17 cellular contexts compared by ENCODE assay signal in genomic region chr7:158804335-158804734, GRCh38. TPM values are rescaled to one million over a fixed set of nuclear protein-coding genes. Genes with fewer than 3 reads are reported as not detected.
DNase-seq lines count a peak whose midpoint lies in the region; TF ChIP-seq lines count a peak whose summit lies in the region.
"Had no signal": no experiment of that assay in that cellular context is flagged by ENCODE, and none has a peak within 500 bp of the region (broad histone marks: within the 10 kb centered on the region; RNA-seq: fewer than 3 reads in every experiment).

No MANE protein-coding gene starts in this region.

- H3K4me3 ChIP-seq in esophagus muscularis mucosa, result no peak overlapping the region
- H3K4me3 ChIP-seq: suprapubic skin had no signal

- peak overlapping the region; percentile 68 for H3K27ac Mint-ChIP-seq in activated naive CD4-positive, alpha-beta T cell treated with anti-CD3 and anti-CD28 coated beads, Interleukin-2, amount 50 U/mL, for 24 hours
- peak overlapping the region; percentile 81 for H3K27ac Mint-ChIP-seq in activated CD4-positive, alpha-beta memory T cell treated with anti-CD3 and anti-CD28 coated beads, Interleukin-2, amount 10 ng/mL, durations not matched to agents 7 days and 5 days
- peak overlapping the region; percentile 89 for H3K27ac Mint-ChIP-seq in type B pancreatic cell

- H3K27me3 Mint-ChIP-seq in activated naive CD4-positive, alpha-beta T cell treated with anti-CD3 and anti-CD28 coated beads, Interleukin-2, amount 50 U/mL, for 24 hours, result no peaks in the 10 kb centered on the region
- H3K27me3 Mint-ChIP-seq in activated CD4-positive, alpha-beta memory T cell treated with anti-CD3 and anti-CD28 coated beads, Interleukin-2, amount 10 ng/mL, durations not matched to agents 7 days and 5 days, result no peaks in the 10 kb centered on the region
- no peaks in the 10 kb centered on the region for H3K27me3 Mint-ChIP-seq in type B pancreatic cell

- WGBS in esophagus muscularis mucosa, result 89% methylated on average over 22 of the region's 22 CpGs

- intact Hi-C loops in esophagus muscularis mucosa (cut with DNase I), result no loop called here

- H3K4me1 Mint-ChIP-seq in activated naive CD4-positive, alpha-beta T cell treated with anti-CD3 and anti-CD28 coated beads, Interleukin-2, amount 50 U/mL, for 24 hours, result peaks cover 61% of the 10 kb centered on the region
- peaks cover 39% of the 10 kb centered on the region for H3K4me1 Mint-ChIP-seq in activated CD4-positive, alpha-beta memory T cell treated with anti-CD3 and anti-CD28 coated beads, Interleukin-2, amount 10 ng/mL, durations not matched to agents 7 days and 5 days
- H3K4me1 Mint-ChIP-seq in type B pancreatic cell (ENCODE audit: unreplicated experiment), result peaks cover 22% of the 10 kb centered on the region

- no peak for DNase-seq in activated naive CD4-positive, alpha-beta T cell treated with anti-CD3 and anti-CD28 coated beads, Interleukin-2, amount 50 U/mL, for 16 hours
- no peak for DNase-seq in activated CD4-positive, alpha-beta memory T cell treated with anti-CD3 and anti-CD28 coated beads, Interleukin-2, amount 10 ng/mL, durations not matched to agents 7 days and 5 days
- DNase-seq in esophagus muscularis mucosa (ENCODE audit: extremely low spot score), result no peak
- no peak for DNase-seq in type B pancreatic cell (ENCODE audit: extremely low spot score, unreplicated experiment)
- no peak for DNase-seq in 8988T
- no peak for DNase-seq in SIG-M5 treated with dmso at 0.1 percent for 504 hours (lab: John Stamatoyannopoulos, UW; ENCODE audit: unreplicated experiment)
- DNase-seq in amygdala (lab: John Stamatoyannopoulos, UW), result no peak
- DNase-seq: activated CD4-positive, CD25-positive, alpha-beta regulatory T cell treated with anti-CD3 and anti-CD28 coated beads, Interleukin-2, amount 50 U/mL, for 72 hours; amniotic stem cell; DND-41; midbrain; NCI-H187; NCI-H2227 treated with DMSO at 0.1 percent for 48 hours; NCI-H82; T1000 had no signal

- POLR2A ChIA-PET in activated CD4-positive, alpha-beta memory T cell treated with anti-CD3 and anti-CD28 coated beads, Interleukin-2, amount 10 ng/mL, durations not matched to agents 7 days and 5 days (lab: Charles Lee), result interaction anchor here (1.0 kb wide), 1 partner anchor 9 kb away, joined by 3 read pairs; no protein-coding TSS in a partner anchor

- no peaks in the 10 kb centered on the region for H3K27me3 ChIP-seq in esophagus muscularis mucosa
- H3K27me3 ChIP-seq: suprapubic skin had no signal

- H3K36me3 Mint-ChIP-seq in activated naive CD4-positive, alpha-beta T cell treated with anti-CD3 and anti-CD28 coated beads, Interleukin-2, amount 50 U/mL, for 24 hours, result peaks cover 18% of the 10 kb centered on the region
- peaks cover 65% of the 10 kb centered on the region for H3K36me3 Mint-ChIP-seq in activated CD4-positive, alpha-beta memory T cell treated with anti-CD3 and anti-CD28 coated beads, Interleukin-2, amount 10 ng/mL, durations not matched to agents 7 days and 5 days (ENCODE audit: low read depth)
- peaks cover 18% of the 10 kb centered on the region for H3K36me3 Mint-ChIP-seq in type B pancreatic cell

- H3K4me3 Mint-ChIP-seq in activated naive CD4-positive, alpha-beta T cell treated with anti-CD3 and anti-CD28 coated beads, Interleukin-2, amount 50 U/mL, for 24 hours, result no peak overlapping the region
- H3K4me3 Mint-ChIP-seq in activated CD4-positive, alpha-beta memory T cell treated with anti-CD3 and anti-CD28 coated beads, Interleukin-2, amount 10 ng/mL, durations not matched to agents 7 days and 5 days, result peak overlapping the region; percentile 4
- peak overlapping the region; percentile 46 for H3K4me3 Mint-ChIP-seq in type B pancreatic cell

- TF ChIP-seq CTCF in esophagus muscularis mucosa (IDR thresholded peaks at IDR 0.05), result no peak
- no peak for TF ChIP-seq CTCF in type B pancreatic cell (conservative IDR thresholded peaks at IDR 0.05)

- H3K27ac ChIP-seq in esophagus muscularis mucosa (replicated peaks in 1 of 4), result peak overlapping the region in 3 of 4 donors; percentile 15 to 80 (median 79)
- H3K27ac ChIP-seq: suprapubic skin had no signal

- TF ChIP-seq EP300 in esophagus muscularis mucosa (IDR thresholded peaks at IDR 0.05), result no peak

- H3K36me3 ChIP-seq in esophagus muscularis mucosa, result peaks cover 0 to 31% (median 10%) of the 10 kb centered on the region in 4 donors

- peaks cover 31 to 80% (median 74%) of the 10 kb centered on the region in 4 donors for H3K4me1 ChIP-seq in esophagus muscularis mucosa

- H3K9me3 ChIP-seq in esophagus muscularis mucosa, result no peaks in the 10 kb centered on the region
- H3K9me3 ChIP-seq: suprapubic skin had no signal

- no peaks in the 10 kb centered on the region for H3K9me3 Mint-ChIP-seq in activated naive CD4-positive, alpha-beta T cell treated with anti-CD3 and anti-CD28 coated beads, Interleukin-2, amount 50 U/mL, for 24 hours
- peaks cover 15% of the 10 kb centered on the region for H3K9me3 Mint-ChIP-seq in activated CD4-positive, alpha-beta memory T cell treated with anti-CD3 and anti-CD28 coated beads, Interleukin-2, amount 10 ng/mL, durations not matched to agents 7 days and 5 days
- H3K9me3 Mint-ChIP-seq in type B pancreatic cell, result no peaks in the 10 kb centered on the region

- CTCF ChIA-PET in activated CD4-positive, alpha-beta memory T cell treated with anti-CD3 and anti-CD28 coated beads, Interleukin-2, amount 10 ng/mL, durations not matched to agents 7 days and 5 days (lab: Charles Lee), result no interaction called here

- no peak for TF ChIP-seq POLR2A in esophagus muscularis mucosa (IDR thresholded peaks at IDR 0.05; ENCODE audit: low read depth)

RNA-seq across cellular contexts. Expression of gene ESYT2, which starts 25.0 kb away (rescaled TPM):
- 100 to 1,000 TPM; 128 to 133 TPM for total RNA-seq in activated CD4-positive, alpha-beta memory T cell treated with anti-CD3 and anti-CD28 coated beads, Interleukin-2, amount 10 ng/mL, durations not matched to agents 7 days and 5 days
- total RNA-seq in esophagus muscularis mucosa (100 to 1,000 TPM; 166 to 235 (median 202) TPM), type B pancreatic cell (ENCODE audit: low replicate concordance) (42.1 and 89.4 TPM in 2 replicates)

RNA-seq across cellular contexts. Expression of gene DYNC2I1, which starts 52.0 kb away (rescaled TPM):
- 10 to 100 TPM; 12.2 to 16.1 TPM for total RNA-seq in activated CD4-positive, alpha-beta memory T cell treated with anti-CD3 and anti-CD28 coated beads, Interleukin-2, amount 10 ng/mL, durations not matched to agents 7 days and 5 days
- total RNA-seq in esophagus muscularis mucosa, result 10 to 100 TPM; 18.3 to 32.0 (median 24.9) TPM
- 26.7 and 33.6 TPM in 2 replicates for total RNA-seq in type B pancreatic cell (ENCODE audit: low replicate concordance)
